In the genomic region with DNA sequence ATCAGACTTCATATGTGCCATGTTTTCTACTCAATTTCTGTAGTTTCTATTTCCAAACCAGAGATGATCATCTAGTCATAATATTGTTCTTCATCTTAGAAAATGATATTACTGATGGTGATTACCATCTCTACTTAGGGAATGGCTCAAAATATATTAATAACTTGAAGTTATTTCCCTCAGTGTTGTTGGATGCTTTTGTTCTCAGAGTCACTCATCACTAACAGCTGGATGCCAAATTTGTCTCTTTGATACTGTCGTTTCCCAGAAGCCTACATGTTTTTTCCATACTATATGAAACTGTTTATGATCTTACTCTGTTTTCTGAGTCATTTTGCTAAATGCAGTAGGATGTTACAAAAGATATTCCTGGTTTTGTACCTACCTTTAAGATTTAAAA, we compare ENCODE assay signal across 24 cellular contexts. TPM values are rescaled to one million over a fixed set of nuclear protein-coding genes. Genes with fewer than 3 reads are reported as not detected.
A peak's percentile ranks its signal among the peaks of the same experiment; 100 is the strongest.
DNase-seq lines count a peak whose midpoint lies in the region; ATAC-seq lines count a peak whose summit lies in the region.
"Had no signal": no experiment of that assay in that cellular context is flagged by ENCODE, and none has a peak within 500 bp of the region (broad histone marks: within the 10 kb centered on the region; RNA-seq: fewer than 3 reads in every experiment).

No MANE protein-coding gene starts in this region.

- intact Hi-C loops in activated naive CD4-positive, alpha-beta T cell treated with anti-CD3 and anti-CD28 coated beads for 36 hours (cut with micrococcal nuclease): loop anchor here (1.0 to 5.0 kb wide), 8 partner anchors 50 to 958 kb away; partner anchors contain the start of genes ATP7A, COX7B, MAGT1 and PGK1

- peak overlapping the region; percentile 46 for H3K4me3 Mint-ChIP-seq in activated naive CD4-positive, alpha-beta T cell treated with anti-CD3 and anti-CD28 coated beads for 36 hours
- H3K4me3 Mint-ChIP-seq in T-helper 17 cell: peak overlapping the region; percentile 12
- peak overlapping the region; percentile 63 for H3K4me3 Mint-ChIP-seq in activated naive CD8-positive, alpha-beta T cell treated with anti-CD3 and anti-CD28 coated beads for 36 hours
- peak overlapping the region; percentile 88 to 89 for H3K4me3 Mint-ChIP-seq in stimulated activated naive CD8-positive, alpha-beta T cell treated with anti-CD3 and anti-CD28 coated beads, Interleukin-15, amount 100 ng/mL, for 72 hours

- no peaks in the 10 kb centered on the region for H3K9me3 ChIP-seq in T-helper 17 cell (ENCODE audit: control insufficient read depth, low read length, poor library complexity, severe bottlenecking)
- H3K9me3 ChIP-seq: gastroesophageal sphincter, tibial nerve had no signal

- no peak for DNase-seq in activated naive CD4-positive, alpha-beta T cell treated with anti-CD3 and anti-CD28 coated beads for 36 hours
- no peak for DNase-seq in activated naive CD4-positive, alpha-beta T cell treated with Interleukin-2 at 50 U/mL for 16 hours
- DNase-seq in T-helper 17 cell (no peak), MV-4-11 (lab: John Stamatoyannopoulos, UW) (no peak), GDM1 (lab: John Stamatoyannopoulos, UW) (no peak)
- no peak for DNase-seq in activated naive CD8-positive, alpha-beta T cell treated with anti-CD3 and anti-CD28 coated beads for 36 hours
- no peak for DNase-seq in stimulated activated naive CD8-positive, alpha-beta T cell treated with anti-CD3 and anti-CD28 coated beads, Interleukin-15, amount 100 ng/mL, for 72 hours
- DNase-seq: activated CD8-positive, alpha-beta memory T cell treated with anti-CD3 and anti-CD28 coated beads, Interleukin-2, amount 50 U/mL, for 48 hours; effector CD8-positive, alpha-beta T cell; naive B cell; NCI-H1092; NCI-H1694; NCI-H82; occipital lobe; psoas muscle; stimulated activated CD4-positive, alpha-beta T cell treated with anti-CD3 and anti-CD28 coated beads, Interleukin-12 subunit alpha, Interleukin-12 subunit beta, amount 100 ng/mL, for 4 hours; stimulated activated CD4-positive, alpha-beta T cell treated with anti-CD3 and anti-CD28 coated beads, Interleukin-2, amount 100 ng/mL, for 48 hours had no signal

- peaks cover 43% of the 10 kb centered on the region for H3K4me1 Mint-ChIP-seq in activated naive CD4-positive, alpha-beta T cell treated with anti-CD3 and anti-CD28 coated beads for 36 hours (ENCODE audit: low read depth)
- H3K4me1 Mint-ChIP-seq in T-helper 17 cell: peaks cover 22% of the 10 kb centered on the region
- peaks cover 36% of the 10 kb centered on the region for H3K4me1 Mint-ChIP-seq in activated naive CD8-positive, alpha-beta T cell treated with anti-CD3 and anti-CD28 coated beads for 36 hours
- H3K4me1 Mint-ChIP-seq in stimulated activated naive CD8-positive, alpha-beta T cell treated with anti-CD3 and anti-CD28 coated beads, Interleukin-15, amount 100 ng/mL, for 72 hours: peaks cover 47% of the 10 kb centered on the region

- H3K9me3 Mint-ChIP-seq in activated naive CD4-positive, alpha-beta T cell treated with anti-CD3 and anti-CD28 coated beads for 36 hours: peaks cover 6% of the 10 kb centered on the region
- peaks cover 1% of the 10 kb centered on the region for H3K9me3 Mint-ChIP-seq in activated naive CD8-positive, alpha-beta T cell treated with anti-CD3 and anti-CD28 coated beads for 36 hours
- no peaks in the 10 kb centered on the region for H3K9me3 Mint-ChIP-seq in stimulated activated naive CD8-positive, alpha-beta T cell treated with anti-CD3 and anti-CD28 coated beads, Interleukin-15, amount 100 ng/mL, for 72 hours

- CTCF ChIA-PET in activated naive CD4-positive, alpha-beta T cell treated with anti-CD3 and anti-CD28 coated beads for 36 hours (lab: Charles Lee): no interaction called here

- peak overlapping the region; percentile 93 for H3K27ac Mint-ChIP-seq in activated naive CD4-positive, alpha-beta T cell treated with anti-CD3 and anti-CD28 coated beads for 36 hours
- H3K27ac Mint-ChIP-seq in T-helper 17 cell: no peak overlapping the region
- H3K27ac Mint-ChIP-seq in activated naive CD8-positive, alpha-beta T cell treated with anti-CD3 and anti-CD28 coated beads for 36 hours: peak overlapping the region; percentile 96
- H3K27ac Mint-ChIP-seq in stimulated activated naive CD8-positive, alpha-beta T cell treated with anti-CD3 and anti-CD28 coated beads, Interleukin-15, amount 100 ng/mL, for 72 hours: peak overlapping the region; percentile 87 to 93

- no peaks in the 10 kb centered on the region for H3K27me3 Mint-ChIP-seq in activated naive CD4-positive, alpha-beta T cell treated with anti-CD3 and anti-CD28 coated beads for 36 hours (ENCODE audit: low read depth)
- no peaks in the 10 kb centered on the region for H3K27me3 Mint-ChIP-seq in T-helper 17 cell
- no peaks in the 10 kb centered on the region for H3K27me3 Mint-ChIP-seq in activated naive CD8-positive, alpha-beta T cell treated with anti-CD3 and anti-CD28 coated beads for 36 hours
- H3K27me3 Mint-ChIP-seq in stimulated activated naive CD8-positive, alpha-beta T cell treated with anti-CD3 and anti-CD28 coated beads, Interleukin-15, amount 100 ng/mL, for 72 hours: no peaks in the 10 kb centered on the region
- H3K27me3 Mint-ChIP-seq: naive B cell had no signal

- no peak for ATAC-seq in T-helper 17 cell
- ATAC-seq in stimulated activated naive CD8-positive, alpha-beta T cell treated with anti-CD3 and anti-CD28 coated beads, Interleukin-15, amount 100 ng/mL, for 72 hours: peak; percentile 48
- ATAC-seq: gastroesophageal sphincter, psoas muscle, sciatic nerve had no signal

- H3K36me3 Mint-ChIP-seq in activated naive CD4-positive, alpha-beta T cell treated with anti-CD3 and anti-CD28 coated beads for 36 hours (ENCODE audit: low read depth): peaks cover 4% of the 10 kb centered on the region
- no peaks in the 10 kb centered on the region for H3K36me3 Mint-ChIP-seq in T-helper 17 cell (ENCODE audit: low read depth)
- peaks cover 22% of the 10 kb centered on the region for H3K36me3 Mint-ChIP-seq in activated naive CD8-positive, alpha-beta T cell treated with anti-CD3 and anti-CD28 coated beads for 36 hours

RNA-seq across cellular contexts. Expression of gene PGAM4, which starts 8.9 kb away (rescaled TPM):
- 1 to 10 TPM in 1 of 2 experiments, under 1 TPM in 1; 0.86 to 1.2 TPM for total RNA-seq in activated naive CD4-positive, alpha-beta T cell treated with anti-CD3 and anti-CD28 coated beads for 36 hours
- not detected for total RNA-seq in T-helper 17 cell
- total RNA-seq in activated naive CD8-positive, alpha-beta T cell treated with anti-CD3 and anti-CD28 coated beads for 36 hours: under 1 TPM in 1 of 2 experiments, not detected in 1; 0.92 TPM
- total RNA-seq: cardiac septum, gastroesophageal sphincter, H4, kidney epithelial cell, lower leg skin, occipital lobe, psoas muscle, sciatic nerve, tibial nerve had no signal

RNA-seq across cellular contexts. Expression of gene ATP7A, which starts 50.1 kb away (rescaled TPM):
- total RNA-seq in activated naive CD4-positive, alpha-beta T cell treated with anti-CD3 and anti-CD28 coated beads for 36 hours: 1 to 10 TPM; 5.3 to 5.5 TPM
- 10 to 100 TPM; 11.9 to 12.5 TPM for total RNA-seq in T-helper 17 cell
- total RNA-seq in activated naive CD8-positive, alpha-beta T cell treated with anti-CD3 and anti-CD28 coated beads for 36 hours: 1 to 10 TPM; 6.4 to 7.0 TPM

Comparison
In these comparisons a context has a peak if more than half of its experiments do, and no peak if none do; other contexts are left out.
1. H3K4me3 Mint-ChIP-seq: peak in every context shown above with its lines; median percentile 88 in stimulated activated naive CD8-positive, alpha-beta T cell treated with anti-CD3 and anti-CD28 coated beads, Interleukin-15, amount 100 ng/mL, for 72 hours; 63 in activated naive CD8-positive, alpha-beta T cell treated with anti-CD3 and anti-CD28 coated beads for 36 hours; 46 in activated naive CD4-positive, alpha-beta T cell treated with anti-CD3 and anti-CD28 coated beads for 36 hours; 12 in T-helper 17 cell.